ENCODE assay signal across 11 cellular contexts in genomic region chr15:70141376-70142071, GRCh38. TPM values are rescaled to one million over a fixed set of nuclear protein-coding genes. Genes with fewer than 3 reads are reported as not detected.
DNase-seq lines count a peak whose midpoint lies in the region; ATAC-seq, FAIRE-seq and TF ChIP-seq lines count a peak whose summit lies in the region.
"Had no signal": no experiment of that assay in that cellular context is flagged by ENCODE, and none has a peak within 500 bp of the region (broad histone marks: within the 10 kb centered on the region; RNA-seq: fewer than 3 reads in every experiment).

No MANE protein-coding gene starts in this region.

- H3K4me1 ChIP-seq in BLaER1 treated with 17β-estradiol and CSF1 and Interleukin-3, amounts not matched to agents 10 nM and 100 nM, result peaks cover 11 to 40% (median 23%) of the 10 kb centered on the region in 10 experiments; a peak in 19 of 20 replicates
- H3K4me1 ChIP-seq in HUES6 (ENCODE audit: control insufficient read depth, insufficient read depth, low read length), result peaks cover 69% of the 10 kb centered on the region
- H3K4me1 ChIP-seq in K562 (replicated peaks in 1 of 2; ENCODE audit: control insufficient read depth in 2 of 2, insufficient read depth in 2 of 2, low read length in 2 of 2), result peaks cover 0 to 6% of the 10 kb centered on the region in 2 experiments; a peak in 3 of 5 replicates

- TF ChIP-seq POLR2A in K562 (conservative IDR thresholded peaks at IDR 0.05), result no peak

- CTCF ChIA-PET in K562 (lab: Yijun Ruan, JAX; ENCODE audit: low intra/inter-chr PET ratio), result no interaction called here

- no peak for TF ChIP-seq CTCF in K562 (IDR thresholded peaks at IDR 0.05 in 2 of 3, conservative IDR thresholded peaks at IDR 0.05 in 1 of 3; ENCODE audit: insufficient read depth in 2 of 3, low read depth in 1 of 3, low read length in 3 of 3)
- no peak for TF ChIP-seq CTCF in nephron (IDR thresholded peaks at IDR 0.05; ENCODE audit: unreplicated experiment in 3 of 3)

- peaks cover 28% of the 10 kb centered on the region for H3K27me3 Mint-ChIP-seq in nephron (ENCODE audit: low read depth)

- FAIRE-seq in K562 (lab: Jason Lieb, UNC), result no peak
- FAIRE-seq: G401.6 had no signal

- no peaks in the 10 kb centered on the region for H3K9me1 ChIP-seq in K562 (ENCODE audit: control insufficient read depth, insufficient read depth, low read length)

- H2AFZ ChIP-seq in K562 (ENCODE audit: low read depth, low read length), result no peak overlapping the region

- peak; percentile 33; the same call in 2 of the 3 replicates for ATAC-seq in K562
- ATAC-seq in HG03196 (IDR thresholded peaks at IDR 0.05; ENCODE audit: unreplicated experiment), result no peak
- no peak for ATAC-seq in HG02678 (IDR thresholded peaks at IDR 0.05; ENCODE audit: unreplicated experiment)
- ATAC-seq in HG03025 (IDR thresholded peaks at IDR 0.05; ENCODE audit: low FRiP score, unreplicated experiment), result no peak

- peak overlapping the region; percentile 41 to 98 (median 74) for H3K27ac Mint-ChIP-seq in nephron

- no peak overlapping the region for H3K4me3 ChIP-seq in BLaER1 treated with 17β-estradiol and CSF1 and Interleukin-3, amounts not matched to agents 10 nM and 100 nM
- H3K4me3 ChIP-seq in HUES6 (ENCODE audit: low read depth, low read length) (no peak overlapping the region), K562 (no peak overlapping the region)

- no peaks in the 10 kb centered on the region for H3K79me2 ChIP-seq in K562 (ENCODE audit: control insufficient read depth, insufficient read depth, low read length)

- WGBS in K562 (ENCODE audit: insufficient coverage, low coverage, missing lambda C conversion rate), result 37% methylated on average over 9 of the region's 10 CpGs

- peak overlapping the region in 3 of 11 experiments; percentile 8 to 48 (median 9); a peak in 3 of 22 replicates for H3K27ac ChIP-seq in BLaER1 treated with 17β-estradiol and CSF1 and Interleukin-3, amounts not matched to agents 10 nM and 100 nM
- H3K27ac ChIP-seq in HUES6 (ENCODE audit: low read depth, low read length) (no peak overlapping the region), K562 (ENCODE audit: extremely low read depth, low read depth, low read length) (no peak overlapping the region)
- H3K27ac ChIP-seq: esophagus squamous epithelium had no signal

- TF ChIP-seq RAD21 in K562 (CRISPR knock-in tag; conservative IDR thresholded peaks at IDR 0.05 in 1 of 2, IDR thresholded peaks at IDR 0.05 in 1 of 2), result no peak

- intact Hi-C loops in K562 (cut with micrococcal nuclease), result no loop called here

- H4K20me1 ChIP-seq in BLaER1 treated with 17β-estradiol and CSF1 and Interleukin-3, amounts not matched to agents 10 nM and 100 nM, result peaks cover 0 to 14% (median 0%) of the 10 kb centered on the region in 11 experiments; a peak in 5 of 22 replicates
- no peaks in the 10 kb centered on the region for H4K20me1 ChIP-seq in K562 (replicated peaks; ENCODE audit: control insufficient read depth, insufficient read depth, low read length)

- no peaks in the 10 kb centered on the region for H3K36me3 Mint-ChIP-seq in nephron (ENCODE audit: low read depth)

- H3K36me3 ChIP-seq in BLaER1 treated with 17β-estradiol and CSF1 and Interleukin-3, amounts not matched to agents 10 nM and 100 nM, result no peaks in the 10 kb centered on the region
- H3K36me3 ChIP-seq in HUES6 (ENCODE audit: control insufficient read depth, insufficient read depth, low read length), result no peaks in the 10 kb centered on the region
- H3K36me3 ChIP-seq in K562 (ENCODE audit: control insufficient read depth, insufficient read depth, low read length), result no peaks in the 10 kb centered on the region
- H3K36me3 ChIP-seq: esophagus squamous epithelium had no signal

- BruUV-seq in K562 (replicated peaks; lab: Mats Ljungman, UMichigan), result no TSS peak

- H3K27me3 ChIP-seq in BLaER1 treated with 17β-estradiol and CSF1 and Interleukin-3, amounts not matched to agents 10 nM and 100 nM, result peaks cover 0 to 38% (median 0%) of the 10 kb centered on the region in 11 experiments; a peak in 7 of 22 replicates
- H3K27me3 ChIP-seq in HUES6 (ENCODE audit: control insufficient read depth, insufficient read depth, low read length), result no peaks in the 10 kb centered on the region; the same call in 1 of the 2 replicates
- peaks cover 23 to 68% of the 10 kb centered on the region in 2 experiments for H3K27me3 ChIP-seq in K562 (ENCODE audit: control insufficient read depth in 2 of 2, insufficient read depth in 2 of 2, low read length in 2 of 2)

- TF ChIP-seq EP300 in K562 (IDR thresholded peaks at IDR 0.05; ENCODE audit: low read length), result no peak

- H3K4me1 Mint-ChIP-seq in nephron, result peaks cover 74% of the 10 kb centered on the region

- no peaks in the 10 kb centered on the region for H3K9me3 Mint-ChIP-seq in nephron

- H3K4me2 ChIP-seq in BLaER1 treated with 17β-estradiol and CSF1 and Interleukin-3, amounts not matched to agents 10 nM and 100 nM, result peak overlapping the region; percentile 18 to 83 (median 61)
- H3K4me2 ChIP-seq in K562 (ENCODE audit: insufficient read depth, low read length), result peak overlapping the region; percentile 14; the same call in 1 of the 2 replicates

- DNase-seq in K562 (ENCODE audit: extremely low read depth in 1 of 4, low spot score in 3 of 4), result no peak
- DNase-seq in C1 segment of cervical spinal cord (lab: John Stamatoyannopoulos, UW), result no peak
- DNase-seq: esophagus squamous epithelium, NCI-H146 had no signal

- H3K4me3 Mint-ChIP-seq in nephron, result peak overlapping the region in 2 of 3 experiments; percentile 2 to 3

- no peak overlapping the region for H3K9ac ChIP-seq in BLaER1 treated with 17β-estradiol and CSF1 and Interleukin-3, amounts not matched to agents 10 nM and 100 nM
- H3K9ac ChIP-seq in HUES6 (ENCODE audit: low read length) (peak overlapping the region; percentile 1), K562 (ENCODE audit: insufficient read depth in 1 of 2, low read depth in 2 of 2, low read length in 2 of 2) (peak overlapping the region in 1 of 2 experiments; percentile 36; a peak in 1 of 4 replicates)

- in situ Hi-C loops in K562 (cut with MboI), result no loop called here

- 0 out of 22 replicates have a peak, but pooled peaks cover 0 to 4% (median 0%) of the 10 kb centered on the region in 11 experiments for H3K9me3 ChIP-seq in BLaER1 treated with 17β-estradiol and CSF1 and Interleukin-3, amounts not matched to agents 10 nM and 100 nM (replicated peaks in 1 of 11)
- H3K9me3 ChIP-seq in HUES6 (ENCODE audit: control insufficient read depth, insufficient read depth, low read depth, low read length) (no peaks in the 10 kb centered on the region), K562 (replicated peaks; ENCODE audit: control insufficient read depth, insufficient read depth, low read depth, low read length) (no peaks in the 10 kb centered on the region)
- H3K9me3 ChIP-seq: esophagus squamous epithelium had no signal

- POLR2A ChIA-PET in K562 (lab: Yijun Ruan, JAX), result interaction anchor here (0.6 to 1.2 kb wide), 2 partner anchors 546 to 1643 kb away, joined by 3 read pairs; no protein-coding TSS in a partner anchor

TF ChIP-seq in K562, 482 proteins besides CTCF, POLR2A, EP300 and RAD21:
- TF ChIP-seq HNRNPK (IDR thresholded peaks at IDR 0.05; ENCODE audit: low read depth, low read length, poor library complexity, severe bottlenecking), result no peak
- peak; percentile 53 for TF ChIP-seq CBFA2T3 (IDR thresholded peaks at IDR 0.05)
- TF ChIP-seq CBFA2T2 (conservative IDR thresholded peaks at IDR 0.05), result 0 out of 2 replicates have a peak, but pooled peaks have one; percentile 24
- TF ChIP-seq PHF8 (IDR thresholded peaks at IDR 0.05; ENCODE audit: borderline replicate concordance, low read length), result no peak

RNA-seq across cellular contexts. Expression of gene TLE3, which starts 43.8 kb away (rescaled TPM):
- 47.5 and 98.2 TPM in 2 replicates for total RNA-seq in K562 (2011; cell fraction: chromatin; rRNA removed; ENCODE audit: low replicate concordance)
- 56.7 and 69.2 TPM in 2 replicates for total RNA-seq in K562 (2011; cell fraction: nucleolus; rRNA removed)
- total RNA-seq in K562 (2011; cell fraction: nucleoplasm; rRNA removed), result 49.1 and 56.6 TPM in 2 replicates
- 26.9 and 31.6 TPM in 2 replicates for total RNA-seq in K562 (2014; rRNA removed)
- total RNA-seq in K562 (2014; rRNA removed; fragmentation: Illumina TruSeq; extraction: Trizol), result 13.4 and 14.2 TPM in 2 replicates
- 14.1 and 14.3 TPM in 2 replicates for total RNA-seq in K562 (2015; rRNA removed; fragmentation: Illumina TruSeq; extraction: Trizol)
- total RNA-seq in K562 (2021), result 78.3 and 84.2 TPM in 2 replicates
- polyA plus RNA-seq in K562 (2011; rRNA removed), result 6.4 and 14.8 TPM in 2 replicates
- 8.4 and 9.7 TPM in 2 replicates for polyA plus RNA-seq in K562 (2011; cell fraction: cytosol; rRNA removed)
- 34.5 and 47.6 TPM in 2 replicates for polyA plus RNA-seq in K562 (2011; cell fraction: nucleus; rRNA removed)
- 33.7 and 52.9 TPM in 2 replicates for polyA plus RNA-seq in K562 (2012)
- polyA plus RNA-seq in K562 (2014; fragmentation: Illumina TruSeq; extraction: Trizol), result 14.4 and 30.2 TPM in 2 replicates
- polyA plus RNA-seq in K562 (2014; fragmentation: Nextera tagmentation; extraction: Ambion mirVana), result 1 to 10 TPM; 1.5 to 2.3 TPM
- polyA plus RNA-seq in K562 (2014; rRNA removed), result 21.1 and 25.2 TPM in 2 replicates
- 32.3 and 47.1 TPM in 2 replicates for polyA minus RNA-seq in K562 (2011; rRNA and poly(A)+ RNA removed)
- polyA minus RNA-seq in K562 (2011; cell fraction: cytosol; rRNA and poly(A)+ RNA removed), result 34.6 and 56.1 TPM in 2 replicates
- 45.1 and 56.8 TPM in 2 replicates for polyA minus RNA-seq in K562 (2011; cell fraction: nucleus; rRNA and poly(A)+ RNA removed)
